In the genomic region with DNA sequence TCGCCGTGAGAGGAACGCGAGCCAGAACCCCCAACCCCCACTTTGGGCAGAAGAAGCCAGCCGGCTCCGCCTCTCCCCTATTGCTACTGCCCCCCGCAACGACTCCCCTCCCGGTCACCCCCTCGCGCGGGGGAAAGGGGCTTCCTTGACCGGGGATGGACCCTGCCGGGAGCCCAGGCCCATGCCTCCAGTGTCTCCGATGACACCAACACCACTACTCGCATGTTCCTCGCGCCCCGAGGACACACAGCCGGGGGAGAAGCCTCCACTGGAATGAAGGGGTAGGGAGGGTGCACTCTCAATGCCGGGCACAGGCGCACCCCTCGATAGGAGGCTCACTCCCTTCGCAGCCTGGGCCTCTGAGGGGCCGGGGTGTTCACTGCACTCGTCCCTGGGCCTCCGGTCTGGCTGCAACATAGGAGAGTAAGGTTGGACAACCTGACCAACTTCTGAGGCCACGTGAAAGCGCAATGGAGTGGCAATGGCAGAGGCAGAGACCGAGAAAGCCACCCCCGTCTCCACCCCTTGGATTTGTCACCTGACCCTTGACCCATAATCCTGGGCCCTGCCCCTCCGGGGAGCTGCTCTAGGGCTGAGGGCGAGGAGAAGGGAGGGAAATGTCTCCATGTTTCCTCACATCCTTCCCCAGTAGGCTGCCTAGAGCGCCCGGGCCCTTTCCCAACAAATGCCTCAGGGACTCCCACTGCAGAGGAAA, we compare ENCODE assay signal across 9 cellular contexts. TPM values are rescaled to one million over a fixed set of nuclear protein-coding genes. Genes with fewer than 3 reads are reported as not detected.
DNase-seq lines count a peak whose midpoint lies in the region; ATAC-seq and TF ChIP-seq lines count a peak whose summit lies in the region.
"Had no signal": no experiment of that assay in that cellular context is flagged by ENCODE, and none has a peak within 500 bp of the region (broad histone marks: within the 10 kb centered on the region; RNA-seq: fewer than 3 reads in every experiment).

No MANE protein-coding gene starts in this region.

- no peaks in the 10 kb centered on the region for H3K36me3 Mint-ChIP-seq in CD4-positive, alpha-beta memory T cell

- DNase-seq in CD4-positive, alpha-beta memory T cell = peak in 1 of 5 donors; percentile 4
- DNase-seq in SK-N-MC (ENCODE audit: low read depth, low spot score) = no peak
- DNase-seq in esophagus squamous epithelium (lab: John Stamatoyannopoulos, UW) = no peak
- DNase-seq in neuronal stem cell (ENCODE audit: low spot score) = no peak
- DNase-seq in AML-193 (lab: John Stamatoyannopoulos, UW) = no peak
- no peak for DNase-seq in GM19240 (ENCODE audit: insufficient read length, low spot score)
- DNase-seq in GDM1 (lab: John Stamatoyannopoulos, UW) = no peak
- no peak for DNase-seq in omental fat pad (ENCODE audit: low spot score)

- peaks cover 12 to 45% (median 20%) of the 10 kb centered on the region in 4 donors for H3K4me1 Mint-ChIP-seq in CD4-positive, alpha-beta memory T cell

- H3K18ac ChIP-seq in neuronal stem cell (ENCODE audit: low read length) = peak overlapping the region; percentile 99

- peak overlapping the region; percentile 47 for H2BK120ac ChIP-seq in neuronal stem cell (ENCODE audit: low read depth, low read length)

- H3K9me3 ChIP-seq in CD4-positive, alpha-beta memory T cell (ENCODE audit: control insufficient read depth in 1 of 2, low read length in 2 of 2) = no peaks in the 10 kb centered on the region
- no peaks in the 10 kb centered on the region for H3K9me3 ChIP-seq in SK-N-MC (ENCODE audit: low read depth, low read length)
- H3K9me3 ChIP-seq in esophagus squamous epithelium = no peaks in the 10 kb centered on the region
- H3K9me3 ChIP-seq in neuronal stem cell (replicated peaks in 1 of 2; ENCODE audit: control insufficient read depth in 2 of 2, insufficient read depth in 1 of 2, low read depth in 1 of 2, low read length in 2 of 2) = no peaks in the 10 kb centered on the region

- peaks cover 25% of the 10 kb centered on the region for H3K4me1 ChIP-seq in CD4-positive, alpha-beta memory T cell (ENCODE audit: insufficient read depth, low read length)
- peaks cover 29 to 64% (median 31%) of the 10 kb centered on the region in 3 donors for H3K4me1 ChIP-seq in esophagus squamous epithelium
- peaks cover 36 to 52% of the 10 kb centered on the region in 2 donors for H3K4me1 ChIP-seq in neuronal stem cell (ENCODE audit: control insufficient read depth in 2 of 2, insufficient read depth in 1 of 2, low read depth in 1 of 2, low read length in 2 of 2)

- peak overlapping the region; percentile 70 to 85 (median 80) for H3K4me3 Mint-ChIP-seq in CD4-positive, alpha-beta memory T cell

- H3K14ac ChIP-seq in neuronal stem cell (ENCODE audit: low read length) = no peak overlapping the region

- peak overlapping the region; percentile 75 for H2BK15ac ChIP-seq in neuronal stem cell (ENCODE audit: low read length)

- H3K4ac ChIP-seq in neuronal stem cell (ENCODE audit: low read length) = no peak overlapping the region

- H3K27me3 ChIP-seq in CD4-positive, alpha-beta memory T cell (ENCODE audit: insufficient read depth, low read length) = peaks cover 47% of the 10 kb centered on the region
- H3K27me3 ChIP-seq in esophagus squamous epithelium = peaks cover 0 to 90% (median 5%) of the 10 kb centered on the region in 4 donors
- peaks cover 4 to 68% (median 19%) of the 10 kb centered on the region in 3 experiments for H3K27me3 ChIP-seq in neuronal stem cell (ENCODE audit: control insufficient read depth in 3 of 3, insufficient read depth in 3 of 3, low read depth in 1 of 3, low read length in 3 of 3)

- peak overlapping the region; percentile 75 for H2BK12ac ChIP-seq in neuronal stem cell (ENCODE audit: low read length)

- H3K9me3 Mint-ChIP-seq in CD4-positive, alpha-beta memory T cell = peaks cover 0 to 2% (median 0%) of the 10 kb centered on the region in 8 donors

- peak overlapping the region; percentile 96 for H3K4me2 ChIP-seq in neuronal stem cell (ENCODE audit: insufficient read depth, low read length, poor library complexity, severe bottlenecking)

- H2AFZ ChIP-seq in neuronal stem cell (ENCODE audit: low read length) = peak overlapping the region; percentile 90

- H3K27me3 Mint-ChIP-seq in CD4-positive, alpha-beta memory T cell = peaks cover 59 to 72% of the 10 kb centered on the region in 2 donors

- peak overlapping the region; percentile 61 for H2BK5ac ChIP-seq in neuronal stem cell (ENCODE audit: low read length)

- H3K9ac ChIP-seq in SK-N-MC (ENCODE audit: insufficient read length) = peak overlapping the region; percentile 53
- H3K9ac ChIP-seq in neuronal stem cell (ENCODE audit: low read depth, low read length, poor library complexity) = peak overlapping the region; percentile 99

- no peaks in the 10 kb centered on the region for H3K36me3 ChIP-seq in CD4-positive, alpha-beta memory T cell (ENCODE audit: insufficient read depth, low read length)
- H3K36me3 ChIP-seq in SK-N-MC (ENCODE audit: insufficient read depth, low read length) = no peaks in the 10 kb centered on the region
- no peaks in the 10 kb centered on the region for H3K36me3 ChIP-seq in esophagus squamous epithelium
- H3K36me3 ChIP-seq in neuronal stem cell (replicated peaks in 1 of 2; ENCODE audit: control insufficient read depth in 2 of 2, insufficient read depth in 2 of 2, low read length in 2 of 2) = peaks cover 0 to 15% of the 10 kb centered on the region in 2 donors

- TF ChIP-seq CTCF in esophagus squamous epithelium (IDR thresholded peaks at IDR 0.05) (no peak), omental fat pad (IDR thresholded peaks at IDR 0.05) (no peak)

- CTCF ChIA-PET in CD4-positive, alpha-beta memory T cell (lab: Charles Lee; ENCODE audit: partially characterized antibody) = interaction anchor here (0.7 to 3.0 kb wide), 19 partner anchors 8 to 260 kb away, joined by 3 to 21 read pairs (median 5); partner anchors contain the start of genes GALT and RPP25L

- WGBS in esophagus squamous epithelium, 2 donors = 0 to 16% methylated on average over 2 to 7 of the region's 35 CpGs
- WGBS in neuronal stem cell (ENCODE audit: extremely low coverage in 2 of 2, insufficient read length in 2 of 2, insufficient replicate concordance in 1 of 2), 2 donors = no CpG with 5 or more reads among the region's 35 CpGs

- H2AK5ac ChIP-seq in neuronal stem cell (ENCODE audit: low read depth, low read length) = peak overlapping the region; percentile 58

- peak overlapping the region; percentile 23 to 50 for H3K4me3 ChIP-seq in CD4-positive, alpha-beta memory T cell (ENCODE audit: low read length in 2 of 2)
- H3K4me3 ChIP-seq in SK-N-MC (peak overlapping the region; percentile 82), esophagus squamous epithelium (peak overlapping the region; percentile 43 to 73 (median 56)), neuronal stem cell (ENCODE audit: low read length in 2 of 2) (peak overlapping the region; percentile 84 to 96)
- H3K4me3 ChIP-seq: lung had no signal

- H4K91ac ChIP-seq in neuronal stem cell (ENCODE audit: low read depth, low read length, poor library complexity) = no peak overlapping the region

- POLR2A ChIA-PET in CD4-positive, alpha-beta memory T cell (lab: Charles Lee; ENCODE audit: partially characterized antibody) = no interaction called here

- H3K23ac ChIP-seq in neuronal stem cell (ENCODE audit: low read depth, low read length, poor library complexity) = peak overlapping the region; percentile 26

- no peak overlapping the region for H3K27ac ChIP-seq in CD4-positive, alpha-beta memory T cell (ENCODE audit: low read depth, low read length)
- no peak overlapping the region for H3K27ac ChIP-seq in SK-N-MC
- H3K27ac ChIP-seq in esophagus squamous epithelium = peak overlapping the region in 2 of 4 donors; percentile 55 to 62
- H3K27ac ChIP-seq in neuronal stem cell (replicated peaks; ENCODE audit: low read length) = no peak overlapping the region

- TF ChIP-seq POLR2A in esophagus squamous epithelium (IDR thresholded peaks at IDR 0.05) = no peak

- intact Hi-C loops in CD4-positive, alpha-beta memory T cell (cut with micrococcal nuclease) = loop anchor here (1.0 to 5.0 kb wide), 4 partner anchors 43 to 186 kb away; no protein-coding TSS in a partner anchor
- intact Hi-C loops in esophagus squamous epithelium (cut with DNase I) = loop anchor here (5.0 kb wide), 1 partner anchor 148 kb away; no protein-coding TSS in a partner anchor

- no peak overlapping the region for H4K8ac ChIP-seq in neuronal stem cell (ENCODE audit: low read depth, low read length)

- ATAC-seq in omental fat pad (ENCODE audit: low FRiP score) = no peak

- peak overlapping the region in 1 of 7 donors; percentile 30 for H3K27ac Mint-ChIP-seq in CD4-positive, alpha-beta memory T cell

- peaks cover 7% of the 10 kb centered on the region for H3K79me1 ChIP-seq in neuronal stem cell (ENCODE audit: low read depth, low read length)

RNA-seq across cellular contexts. Expression of gene CNTFR, which starts 1.0 kb away (rescaled TPM):
- not detected for total RNA-seq in CD4-positive, alpha-beta memory T cell
- polyA plus RNA-seq in CD4-positive, alpha-beta memory T cell = not detected
- total RNA-seq in esophagus squamous epithelium (1 to 10 TPM in 1 of 4 donors, under 1 TPM in 2, not detected in 1; 0.29 to 4.6 (median 0.40) TPM), omental fat pad (10 to 100 TPM; 41.9 to 81.5 (median 60.4) TPM)
- polyA plus RNA-seq in neuronal stem cell (2013, experiment 1 of 2) = 127 TPM
- 126 TPM for polyA plus RNA-seq in neuronal stem cell (2013, experiment 2 of 2)

RNA-seq across cellular contexts. Expression of gene RPP25L, which starts 21.4 kb away (rescaled TPM):
- 10 to 100 TPM; 28.5 to 28.9 TPM for total RNA-seq in CD4-positive, alpha-beta memory T cell
- polyA plus RNA-seq in CD4-positive, alpha-beta memory T cell = 10 to 100 TPM; 39.1 to 46.5 TPM
- total RNA-seq in esophagus squamous epithelium (10 to 100 TPM; 25.1 to 37.4 (median 28.0) TPM), omental fat pad (10 to 100 TPM; 13.3 to 28.1 (median 23.1) TPM)
- 53.6 TPM for polyA plus RNA-seq in neuronal stem cell (2013, experiment 1 of 2)
- 52.2 TPM for polyA plus RNA-seq in neuronal stem cell (2013, experiment 2 of 2)

RNA-seq across cellular contexts. Expression of gene DCTN3, which starts 29.8 kb away (rescaled TPM):
- 10 to 100 TPM; 57.8 to 62.0 TPM for total RNA-seq in CD4-positive, alpha-beta memory T cell
- polyA plus RNA-seq in CD4-positive, alpha-beta memory T cell = 100 to 1,000 TPM; 112 to 144 TPM
- 100 to 1,000 TPM in 2 of 4 donors, 10 to 100 TPM in 2; 67.1 to 136 (median 103) TPM for total RNA-seq in esophagus squamous epithelium
- 135 TPM for polyA plus RNA-seq in neuronal stem cell (2013, experiment 1 of 2)
- polyA plus RNA-seq in neuronal stem cell (2013, experiment 2 of 2) = 139 TPM
- total RNA-seq in omental fat pad = 10 to 100 TPM; 46.5 to 93.8 (median 75.0) TPM

RNA-seq across cellular contexts. Expression of gene ARID3C, which starts 38.3 kb away (rescaled TPM):
- not detected for total RNA-seq in CD4-positive, alpha-beta memory T cell
- not detected for polyA plus RNA-seq in CD4-positive, alpha-beta memory T cell
- total RNA-seq in esophagus squamous epithelium (not detected), omental fat pad (not detected)
- polyA plus RNA-seq in neuronal stem cell (2013, experiment 1 of 2) = 19.3 TPM
- polyA plus RNA-seq in neuronal stem cell (2013, experiment 2 of 2) = 19.1 TPM
- total RNA-seq: lung had no signal
- polyA plus RNA-seq: lung had no signal

RNA-seq across cellular contexts. Expression of gene SIGMAR1, which starts 47.1 kb away (rescaled TPM):
- 10 to 100 TPM; 56.1 to 59.5 TPM for total RNA-seq in CD4-positive, alpha-beta memory T cell
- 100 to 1,000 TPM; 126 to 193 TPM for polyA plus RNA-seq in CD4-positive, alpha-beta memory T cell
- 100 to 1,000 TPM in 1 of 4 donors, 10 to 100 TPM in 3; 77.4 to 112 (median 88.7) TPM for total RNA-seq in esophagus squamous epithelium
- 108 TPM for polyA plus RNA-seq in neuronal stem cell (2013, experiment 1 of 2)
- polyA plus RNA-seq in neuronal stem cell (2013, experiment 2 of 2) = 104 TPM
- 10 to 100 TPM; 72.9 to 88.6 (median 73.2) TPM for total RNA-seq in omental fat pad

Comparison
In these comparisons a context has a peak if more than half of its experiments do, and no peak if none do; other contexts are left out.
1. H3K4me3 ChIP-seq: peak in every context shown above with its lines; median percentile 90 in neuronal stem cell; 82 in SK-N-MC; 56 in esophagus squamous epithelium; 36 in CD4-positive, alpha-beta memory T cell.
2. RNA of gene CNTFR, which starts 1.0 kb away (total RNA-seq): 41.9 to 81.5 TPM in omental fat pad; 0.29 to 4.6 TPM in esophagus squamous epithelium and not detected in CD4-positive, alpha-beta memory T cell; every median in the first group is over 4 times any median in the second.